In the genomic region with DNA sequence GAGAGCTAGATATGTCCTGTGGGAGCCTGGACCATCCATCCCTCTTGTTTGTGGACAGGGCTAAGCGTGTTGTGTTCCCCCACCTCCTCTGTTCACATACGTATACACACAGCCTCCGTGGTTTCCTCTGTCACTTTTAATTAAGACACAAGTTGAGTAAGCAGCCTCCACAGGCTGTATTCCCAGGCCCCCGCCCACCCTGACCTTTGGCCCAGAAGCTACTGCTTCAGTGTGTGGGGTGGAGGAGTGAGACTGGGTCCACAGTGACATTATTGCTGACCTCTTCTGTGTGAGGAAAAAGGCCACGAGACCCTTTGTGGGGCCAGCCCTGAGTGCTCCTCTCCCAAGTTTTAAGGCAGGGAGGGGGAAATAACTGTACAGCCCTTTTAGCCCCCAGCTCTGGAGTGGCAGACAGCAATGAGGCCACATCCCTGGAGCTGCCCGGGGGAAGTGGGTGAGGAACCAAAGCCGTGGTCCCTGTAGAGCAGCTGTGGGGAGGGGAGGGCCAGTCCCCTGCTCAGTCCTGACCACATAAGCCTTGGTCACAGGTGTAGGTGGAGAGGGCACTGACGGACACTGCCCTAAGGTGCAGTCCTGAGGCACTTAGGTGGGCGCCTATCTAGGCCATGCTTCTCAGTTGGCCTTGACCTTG, we compare ENCODE assay signal across 10 cellular contexts. TPM values are rescaled to one million over a fixed set of nuclear protein-coding genes. Genes with fewer than 3 reads are reported as not detected.
A peak's percentile ranks its signal among the peaks of the same experiment; 100 is the strongest.
DNase-seq lines count a peak whose midpoint lies in the region; TF ChIP-seq lines count a peak whose summit lies in the region.
"Had no signal": no experiment of that assay in that cellular context is flagged by ENCODE, and none has a peak within 500 bp of the region (broad histone marks: within the 10 kb centered on the region; RNA-seq: fewer than 3 reads in every experiment).

No MANE protein-coding gene starts in this region.

- H3K4ac ChIP-seq in H9 (ENCODE audit: low read depth, low read length): no peak overlapping the region

- no peak overlapping the region for H2BK120ac ChIP-seq in H9 (ENCODE audit: low read depth, low read length, poor library complexity, severe bottlenecking)

- peaks cover 15% of the 10 kb centered on the region; the same call in 1 of the 2 replicates for H3K79me2 ChIP-seq in H9 (ENCODE audit: insufficient read depth, low read length)

- no peak overlapping the region for H4K8ac ChIP-seq in H9 (replicated peaks; ENCODE audit: insufficient read length, low read depth, low read length)

- WGBS in H9 (ENCODE audit: extremely low coverage, insufficient read length, low lambda C conversion rate): no CpG with 5 or more reads among the region's 9 CpGs

- no peak overlapping the region for H4K91ac ChIP-seq in H9 (ENCODE audit: insufficient read length, low read depth, low read length)

- no peak overlapping the region for H3K9ac ChIP-seq in H9 (ENCODE audit: extremely low read depth, insufficient read length, low read length)

- H3K9me3 ChIP-seq in H9 (ENCODE audit: control insufficient read depth, low read depth, low read length): no peaks in the 10 kb centered on the region

- H3K18ac ChIP-seq in H9 (ENCODE audit: insufficient read length, low read depth, low read length): no peak overlapping the region

- no peak overlapping the region for H3K23ac ChIP-seq in H9 (ENCODE audit: insufficient read length, low read depth, low read length)

- H2BK5ac ChIP-seq in H9 (ENCODE audit: insufficient read length, low read length): no peak overlapping the region

- DNase-seq in H9 (no peak), RPMI7951 (ENCODE audit: low read depth) (peak; percentile 41), nephron progenitor cell (no peak), NCI-H2196 treated with DMSO at 0.1 percent for 48 hours (lab: John Stamatoyannopoulos, UW; ENCODE audit: unreplicated experiment) (no peak), NOMO-1 treated with dmso at 0.1 percent for 144 hours (lab: John Stamatoyannopoulos, UW; ENCODE audit: unreplicated experiment) (no peak)
- no peak for DNase-seq in activated CD8-positive, alpha-beta memory T cell treated with anti-CD3 and anti-CD28 coated beads, Interleukin-2, amount 50 U/mL, for 48 hours
- DNase-seq: activated T-cell treated with anti-CD3 and anti-CD28 coated beads, Interleukin-2, amount 50 U/mL, for 4 hours; mammary epithelial cell had no signal

- H3K4me1 ChIP-seq in H9 (ENCODE audit: insufficient read depth, low read length): peaks cover 6% of the 10 kb centered on the region; the same call in 1 of the 2 replicates

- H3K36me3 Mint-ChIP-seq in H9 (ENCODE audit: insufficient read depth in 1 of 3, low read depth in 3 of 3) (peaks cover 47 to 58% (median 55%) of the 10 kb centered on the region in 3 experiments), nephron progenitor cell (ENCODE audit: low read depth) (peaks cover 53% of the 10 kb centered on the region)

- no peak overlapping the region for H2BK20ac ChIP-seq in H9 (ENCODE audit: low read depth, low read length, poor library complexity, severe bottlenecking)

- H2BK12ac ChIP-seq in H9 (ENCODE audit: insufficient read length, low read depth, low read length): no peak overlapping the region

- peak overlapping the region; percentile 2 to 93 (median 8); a peak in 4 of 7 replicates for H3K27ac Mint-ChIP-seq in H9
- peak overlapping the region; percentile 93 for H3K27ac Mint-ChIP-seq in nephron progenitor cell

- H4K20me1 ChIP-seq in H9 (ENCODE audit: control insufficient read depth, insufficient read depth, insufficient read length): no peaks in the 10 kb centered on the region

- no peak overlapping the region for H3K56ac ChIP-seq in H9 (ENCODE audit: insufficient read length, low read depth, low read length)

- no peak overlapping the region for H2AK5ac ChIP-seq in H9 (ENCODE audit: insufficient read length, low read length)

- TF ChIP-seq CTCF in H9 (conservative IDR thresholded peaks at IDR 0.05) (no peak), nephron progenitor cell (IDR thresholded peaks at IDR 0.05) (no peak)

- H3K4me2 ChIP-seq in H9 (ENCODE audit: insufficient read depth, insufficient read length, low read length): no peak overlapping the region

- H3T11ph ChIP-seq in H9 (ENCODE audit: low read length): no peak overlapping the region

- H3K14ac ChIP-seq in H9 (ENCODE audit: insufficient read depth, low read length): no peak overlapping the region

- H3K4me3 Mint-ChIP-seq in H9 (no peak overlapping the region), nephron progenitor cell (peak overlapping the region; percentile 32)
- H3K4me3 Mint-ChIP-seq: activated T-cell treated with anti-CD3 and anti-CD28 coated beads, Interleukin-2, amount 50 U/mL, for 4 hours had no signal

- H4K5ac ChIP-seq in H9 (ENCODE audit: insufficient read length, low read depth, low read length): no peak overlapping the region

- H3K27me3 Mint-ChIP-seq in H9 (ENCODE audit: low read depth) (no peaks in the 10 kb centered on the region), nephron progenitor cell (ENCODE audit: low read depth, poor library complexity) (peaks cover 3% of the 10 kb centered on the region)

- peaks cover 14% of the 10 kb centered on the region for H3K79me1 ChIP-seq in H9 (ENCODE audit: insufficient read depth, low read depth, low read length, poor library complexity, severe bottlenecking)

- H2AFZ ChIP-seq in H9 (ENCODE audit: low read length): no peak overlapping the region

- H3K4me1 Mint-ChIP-seq in H9 (peaks cover 43 to 56% of the 10 kb centered on the region in 2 experiments), nephron progenitor cell (peaks cover 65% of the 10 kb centered on the region)

- H3K23me2 ChIP-seq in H9 (ENCODE audit: insufficient read length, low read depth, low read length, poor library complexity, severe bottlenecking): peaks cover 15% of the 10 kb centered on the region

- H3K27me3 ChIP-seq in H9 (ENCODE audit: insufficient read depth, low read length): no peaks in the 10 kb centered on the region

- H2BK15ac ChIP-seq in H9 (ENCODE audit: low read depth, low read length): no peak overlapping the region

- H3K27ac ChIP-seq in H9 (ENCODE audit: insufficient read length, low read depth, low read length): no peak overlapping the region
- H3K27ac ChIP-seq: coronary artery had no signal

- H3K9me3 Mint-ChIP-seq in H9 (no peaks in the 10 kb centered on the region; a peak in 1 of 5 replicates), nephron progenitor cell (no peaks in the 10 kb centered on the region)
- H3K9me3 Mint-ChIP-seq: activated T-cell treated with anti-CD3 and anti-CD28 coated beads, Interleukin-2, amount 50 U/mL, for 4 hours had no signal

RNA-seq across cellular contexts. Expression of a gene that starts 4.4 kb away (rescaled TPM):
- total RNA-seq in H9 (2021): 20.7 and 21.6 TPM in 2 replicates
- 105 and 147 TPM in 2 replicates for total RNA-seq in RPMI7951 (2014; rRNA removed; shearing (Covaris generic))

RNA-seq across cellular contexts. Expression of a gene that starts 4.6 kb away (rescaled TPM):
- 246 and 251 TPM in 2 replicates for total RNA-seq in H9 (2021)
- 410 and 459 TPM in 2 replicates for total RNA-seq in RPMI7951 (2014; rRNA removed; shearing (Covaris generic))

RNA-seq across cellular contexts. Expression of a gene that starts 25.8 kb away (rescaled TPM):
- total RNA-seq in H9 (2021): 0.35 TPM in 1 of 2 replicates, not detected in the other
- not detected in 2 replicates for total RNA-seq in RPMI7951 (2014; rRNA removed; shearing (Covaris generic))
- total RNA-seq: activated T-cell treated with anti-CD3 and anti-CD28 coated beads, Interleukin-2, amount 50 U/mL, for 4 hours; glomerular endothelial cell had no signal

RNA-seq across cellular contexts. Expression of a gene that starts 26.2 kb away (rescaled TPM):
- total RNA-seq in H9 (2021): 19.1 and 23.0 TPM in 2 replicates
- total RNA-seq in RPMI7951 (2014; rRNA removed; shearing (Covaris generic)): 79.4 and 81.3 TPM in 2 replicates

RNA-seq across cellular contexts. Expression of a gene that starts 26.3 kb away (rescaled TPM):
- total RNA-seq in H9 (2021): 14.8 and 16.8 TPM in 2 replicates
- total RNA-seq in RPMI7951 (2014; rRNA removed; shearing (Covaris generic)): 10.9 and 12.5 TPM in 2 replicates
